ENCODE assay signal across 1 cellular context in the genomic region with DNA sequence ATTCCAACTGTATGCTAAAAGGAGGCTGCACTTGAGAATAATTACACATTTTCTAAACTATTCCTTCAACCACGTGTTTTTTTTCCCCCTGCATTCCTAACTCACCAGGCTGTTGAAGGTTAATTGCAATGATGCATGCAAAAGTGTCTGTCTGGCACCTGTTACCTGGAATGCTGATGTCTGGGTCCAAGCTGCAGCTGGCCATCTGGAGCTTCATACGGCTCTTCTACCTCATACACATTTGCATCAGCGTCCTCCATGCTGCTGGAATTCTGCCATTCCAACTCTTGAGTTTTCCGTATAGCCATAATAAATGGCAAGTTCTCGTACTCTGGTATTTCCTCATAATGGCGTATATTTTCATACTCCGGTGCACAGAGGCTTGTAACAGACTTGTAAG.
TF ChIP-seq lines count a peak whose summit lies in the region.

No MANE protein-coding gene starts in this region.

TF ChIP-seq in GM23338, 12 proteins besides CTCF, POLR2A, EP300 and RAD21 (continued from another document):
- TF ChIP-seq, protein P1, sequence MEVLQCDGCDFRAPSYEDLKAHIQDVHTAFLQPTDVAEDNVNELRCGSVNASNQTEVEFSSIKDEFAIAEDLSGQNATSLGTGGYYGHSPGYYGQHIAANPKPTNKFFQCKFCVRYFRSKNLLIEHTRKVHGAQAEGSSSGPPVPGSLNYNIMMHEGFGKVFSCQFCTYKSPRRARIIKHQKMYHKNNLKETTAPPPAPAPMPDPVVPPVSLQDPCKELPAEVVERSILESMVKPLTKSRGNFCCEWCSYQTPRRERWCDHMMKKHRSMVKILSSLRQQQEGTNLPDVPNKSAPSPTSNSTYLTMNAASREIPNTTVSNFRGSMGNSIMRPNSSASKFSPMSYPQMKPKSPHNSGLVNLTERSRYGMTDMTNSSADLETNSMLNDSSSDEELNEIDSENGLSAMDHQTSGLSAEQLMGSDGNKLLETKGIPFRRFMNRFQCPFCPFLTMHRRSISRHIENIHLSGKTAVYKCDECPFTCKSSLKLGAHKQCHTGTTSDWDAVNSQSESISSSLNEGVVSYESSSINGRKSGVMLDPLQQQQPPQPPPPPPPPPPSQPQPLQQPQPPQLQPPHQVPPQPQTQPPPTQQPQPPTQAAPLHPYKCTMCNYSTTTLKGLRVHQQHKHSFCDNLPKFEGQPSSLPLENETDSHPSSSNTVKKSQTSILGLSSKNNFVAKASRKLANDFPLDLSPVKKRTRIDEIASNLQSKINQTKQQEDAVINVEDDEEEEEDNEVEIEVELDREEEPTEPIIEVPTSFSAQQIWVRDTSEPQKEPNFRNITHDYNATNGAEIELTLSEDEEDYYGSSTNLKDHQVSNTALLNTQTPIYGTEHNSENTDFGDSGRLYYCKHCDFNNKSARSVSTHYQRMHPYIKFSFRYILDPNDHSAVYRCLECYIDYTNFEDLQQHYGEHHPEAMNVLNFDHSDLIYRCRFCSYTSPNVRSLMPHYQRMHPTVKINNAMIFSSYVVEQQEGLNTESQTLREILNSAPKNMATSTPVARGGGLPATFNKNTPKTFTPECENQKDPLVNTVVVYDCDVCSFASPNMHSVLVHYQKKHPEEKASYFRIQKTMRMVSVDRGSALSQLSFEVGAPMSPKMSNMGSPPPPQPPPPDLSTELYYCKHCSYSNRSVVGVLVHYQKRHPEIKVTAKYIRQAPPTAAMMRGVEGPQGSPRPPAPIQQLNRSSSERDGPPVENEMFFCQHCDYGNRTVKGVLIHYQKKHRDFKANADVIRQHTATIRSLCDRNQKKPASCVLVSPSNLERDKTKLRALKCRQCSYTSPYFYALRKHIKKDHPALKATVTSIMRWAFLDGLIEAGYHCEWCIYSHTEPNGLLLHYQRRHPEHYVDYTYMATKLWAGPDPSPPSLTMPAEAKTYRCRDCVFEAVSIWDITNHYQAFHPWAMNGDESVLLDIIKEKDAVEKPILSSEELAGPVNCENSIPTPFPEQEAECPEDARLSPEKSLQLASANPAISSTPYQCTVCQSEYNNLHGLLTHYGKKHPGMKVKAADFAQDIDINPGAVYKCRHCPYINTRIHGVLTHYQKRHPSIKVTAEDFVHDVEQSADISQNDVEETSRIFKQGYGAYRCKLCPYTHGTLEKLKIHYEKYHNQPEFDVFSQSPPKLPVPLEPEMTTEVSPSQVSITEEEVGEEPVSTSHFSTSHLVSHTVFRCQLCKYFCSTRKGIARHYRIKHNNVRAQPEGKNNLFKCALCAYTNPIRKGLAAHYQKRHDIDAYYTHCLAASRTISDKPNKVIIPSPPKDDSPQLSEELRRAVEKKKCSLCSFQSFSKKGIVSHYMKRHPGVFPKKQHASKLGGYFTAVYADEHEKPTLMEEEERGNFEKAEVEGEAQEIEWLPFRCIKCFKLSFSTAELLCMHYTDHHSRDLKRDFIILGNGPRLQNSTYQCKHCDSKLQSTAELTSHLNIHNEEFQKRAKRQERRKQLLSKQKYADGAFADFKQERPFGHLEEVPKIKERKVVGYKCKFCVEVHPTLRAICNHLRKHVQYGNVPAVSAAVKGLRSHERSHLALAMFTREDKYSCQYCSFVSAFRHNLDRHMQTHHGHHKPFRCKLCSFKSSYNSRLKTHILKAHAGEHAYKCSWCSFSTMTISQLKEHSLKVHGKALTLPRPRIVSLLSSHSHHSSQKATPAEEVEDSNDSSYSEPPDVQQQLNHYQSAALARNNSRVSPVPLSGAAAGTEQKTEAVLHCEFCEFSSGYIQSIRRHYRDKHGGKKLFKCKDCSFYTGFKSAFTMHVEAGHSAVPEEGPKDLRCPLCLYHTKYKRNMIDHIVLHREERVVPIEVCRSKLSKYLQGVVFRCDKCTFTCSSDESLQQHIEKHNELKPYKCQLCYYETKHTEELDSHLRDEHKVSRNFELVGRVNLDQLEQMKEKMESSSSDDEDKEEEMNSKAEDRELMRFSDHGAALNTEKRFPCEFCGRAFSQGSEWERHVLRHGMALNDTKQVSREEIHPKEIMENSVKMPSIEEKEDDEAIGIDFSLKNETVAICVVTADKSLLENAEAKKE (CRISPR knock-in tag; IDR thresholded peaks at IDR 0.05) = no peak
- TF ChIP-seq ZNF331 (CRISPR knock-in tag; IDR thresholded peaks at IDR 0.05; ENCODE audit: low read depth) = no peak
- no peak for TF ChIP-seq NANOG (IDR thresholded peaks at IDR 0.05; ENCODE audit: borderline replicate concordance)
- TF ChIP-seq, protein P2, sequence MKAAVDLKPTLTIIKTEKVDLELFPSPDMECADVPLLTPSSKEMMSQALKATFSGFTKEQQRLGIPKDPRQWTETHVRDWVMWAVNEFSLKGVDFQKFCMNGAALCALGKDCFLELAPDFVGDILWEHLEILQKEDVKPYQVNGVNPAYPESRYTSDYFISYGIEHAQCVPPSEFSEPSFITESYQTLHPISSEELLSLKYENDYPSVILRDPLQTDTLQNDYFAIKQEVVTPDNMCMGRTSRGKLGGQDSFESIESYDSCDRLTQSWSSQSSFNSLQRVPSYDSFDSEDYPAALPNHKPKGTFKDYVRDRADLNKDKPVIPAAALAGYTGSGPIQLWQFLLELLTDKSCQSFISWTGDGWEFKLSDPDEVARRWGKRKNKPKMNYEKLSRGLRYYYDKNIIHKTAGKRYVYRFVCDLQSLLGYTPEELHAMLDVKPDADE (IDR thresholded peaks at IDR 0.05) = no peak
- TF ChIP-seq JUNB (IDR thresholded peaks at IDR 0.05; ENCODE audit: unreplicated experiment) = no peak
- TF ChIP-seq STAT1 (IDR thresholded peaks at IDR 0.05; ENCODE audit: unreplicated experiment) = no peak
- TF ChIP-seq, protein P3, sequence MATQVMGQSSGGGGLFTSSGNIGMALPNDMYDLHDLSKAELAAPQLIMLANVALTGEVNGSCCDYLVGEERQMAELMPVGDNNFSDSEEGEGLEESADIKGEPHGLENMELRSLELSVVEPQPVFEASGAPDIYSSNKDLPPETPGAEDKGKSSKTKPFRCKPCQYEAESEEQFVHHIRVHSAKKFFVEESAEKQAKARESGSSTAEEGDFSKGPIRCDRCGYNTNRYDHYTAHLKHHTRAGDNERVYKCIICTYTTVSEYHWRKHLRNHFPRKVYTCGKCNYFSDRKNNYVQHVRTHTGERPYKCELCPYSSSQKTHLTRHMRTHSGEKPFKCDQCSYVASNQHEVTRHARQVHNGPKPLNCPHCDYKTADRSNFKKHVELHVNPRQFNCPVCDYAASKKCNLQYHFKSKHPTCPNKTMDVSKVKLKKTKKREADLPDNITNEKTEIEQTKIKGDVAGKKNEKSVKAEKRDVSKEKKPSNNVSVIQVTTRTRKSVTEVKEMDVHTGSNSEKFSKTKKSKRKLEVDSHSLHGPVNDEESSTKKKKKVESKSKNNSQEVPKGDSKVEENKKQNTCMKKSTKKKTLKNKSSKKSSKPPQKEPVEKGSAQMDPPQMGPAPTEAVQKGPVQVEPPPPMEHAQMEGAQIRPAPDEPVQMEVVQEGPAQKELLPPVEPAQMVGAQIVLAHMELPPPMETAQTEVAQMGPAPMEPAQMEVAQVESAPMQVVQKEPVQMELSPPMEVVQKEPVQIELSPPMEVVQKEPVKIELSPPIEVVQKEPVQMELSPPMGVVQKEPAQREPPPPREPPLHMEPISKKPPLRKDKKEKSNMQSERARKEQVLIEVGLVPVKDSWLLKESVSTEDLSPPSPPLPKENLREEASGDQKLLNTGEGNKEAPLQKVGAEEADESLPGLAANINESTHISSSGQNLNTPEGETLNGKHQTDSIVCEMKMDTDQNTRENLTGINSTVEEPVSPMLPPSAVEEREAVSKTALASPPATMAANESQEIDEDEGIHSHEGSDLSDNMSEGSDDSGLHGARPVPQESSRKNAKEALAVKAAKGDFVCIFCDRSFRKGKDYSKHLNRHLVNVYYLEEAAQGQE (IDR thresholded peaks at IDR 0.05; ENCODE audit: unreplicated experiment) = no peak
- no peak for TF ChIP-seq CREB1 (CRISPR knock-in tag; IDR thresholded peaks at IDR 0.05; ENCODE audit: low read depth)
